Comparison of ENCODE assay signal across 10 cellular contexts in genomic region chr20:6636209-6637159, GRCh38.
DNase-seq lines count a peak whose midpoint lies in the region; ATAC-seq and TF ChIP-seq lines count a peak whose summit lies in the region.
"Had no signal": no experiment of that assay in that cellular context is flagged by ENCODE, and none has a peak within 500 bp of the region (broad histone marks: within the 10 kb centered on the region; RNA-seq: fewer than 3 reads in every experiment).

No MANE protein-coding gene starts in this region.

- H3K4me3 Mint-ChIP-seq in Caco-2 (ENCODE audit: unreplicated experiment): no peak overlapping the region
- H3K4me3 Mint-ChIP-seq: IgD-negative memory B cell, memory B cell had no signal

- no peaks in the 10 kb centered on the region for H3K36me3 ChIP-seq in Caco-2 (ENCODE audit: control insufficient read depth, insufficient read depth, low read length)
- no peaks in the 10 kb centered on the region for H3K36me3 ChIP-seq in Peyer's patch

- no TSS peak for BruUV-seq in Caco-2 (replicated peaks; lab: Mats Ljungman, UMichigan)

- H3K4me3 ChIP-seq in Caco-2 (ENCODE audit: low read depth, low read length): no peak overlapping the region
- no peak overlapping the region for H3K4me3 ChIP-seq in Peyer's patch

- CTCF ChIA-PET in Caco-2 (lab: Charles Lee): interaction anchor here (0.6 to 1.7 kb wide), 11 partner anchors 10 to 508 kb away, joined by 3 to 9 read pairs (median 3); no protein-coding TSS in a partner anchor

- peak; percentile 48 for ATAC-seq in HG03354 (IDR thresholded peaks at IDR 0.05; ENCODE audit: poor library complexity, severe bottlenecking, unreplicated experiment)
- peak; percentile 47 for ATAC-seq in omental fat pad (ENCODE audit: low FRiP score)
- ATAC-seq in GM18870 (IDR thresholded peaks at IDR 0.05; ENCODE audit: unreplicated experiment): no peak
- no peak for ATAC-seq in GM21576 (IDR thresholded peaks at IDR 0.05; ENCODE audit: unreplicated experiment)

- intact Hi-C loops in Caco-2 (cut with micrococcal nuclease; ENCODE audit: unreplicated experiment): loop anchor here (1.0 to 2.0 kb wide), 7 partner anchors 54 to 458 kb away; partner anchors contain the start of gene BMP2

- no peaks in the 10 kb centered on the region for H3K27me3 ChIP-seq in Caco-2 (replicated peaks; ENCODE audit: control insufficient read depth, insufficient read depth, low read length)
- no peaks in the 10 kb centered on the region for H3K27me3 ChIP-seq in Peyer's patch

- H3K4me1 Mint-ChIP-seq in Caco-2 (ENCODE audit: low read depth, unreplicated experiment): peaks cover 23% of the 10 kb centered on the region
- H3K4me1 Mint-ChIP-seq: IgD-negative memory B cell, memory B cell had no signal

- H3K27ac Mint-ChIP-seq in Caco-2 (ENCODE audit: unreplicated experiment): peak overlapping the region; percentile 79
- H3K27ac Mint-ChIP-seq: IgD-negative memory B cell, memory B cell had no signal

- H3K27me3 Mint-ChIP-seq in Caco-2 (ENCODE audit: insufficient read depth, unreplicated experiment): no peaks in the 10 kb centered on the region
- H3K27me3 Mint-ChIP-seq: IgD-negative memory B cell had no signal

- TF ChIP-seq CTCF in Caco-2 (IDR thresholded peaks at IDR 0.05; ENCODE audit: insufficient read depth in 1 of 2, low read depth in 1 of 2, low read length in 1 of 2, severe bottlenecking in 1 of 2, unreplicated experiment in 1 of 2): peak; percentile 67 to 85
- peak in 5 of 6 experiments; percentile 35 to 86 (median 79) for TF ChIP-seq CTCF in Peyer's patch (IDR thresholded peaks at IDR 0.05)
- no peak for TF ChIP-seq CTCF in omental fat pad (IDR thresholded peaks at IDR 0.05)

- 0 out of 2 replicates have a peak, but pooled peaks cover 5% of the 10 kb centered on the region for H3K9me3 ChIP-seq in Caco-2
- no peaks in the 10 kb centered on the region for H3K9me3 ChIP-seq in Peyer's patch

- H3K4me1 ChIP-seq in Caco-2 (peaks cover 19% of the 10 kb centered on the region), Peyer's patch (peaks cover 0 to 6% (median 0%) of the 10 kb centered on the region in 4 donors)

- TF ChIP-seq POLR2A in Peyer's patch (IDR thresholded peaks at IDR 0.05): no peak

- peak; percentile 67 to 73 for DNase-seq in Caco-2
- DNase-seq in Peyer's patch: peak in 1 of 3 donors; percentile 51
- peak; percentile 63 for DNase-seq in fibroblast of gingiva (ENCODE audit: low read depth)
- DNase-seq in omental fat pad (ENCODE audit: low spot score): no peak
- no peak for DNase-seq in stimulated activated CD4-positive, alpha-beta T cell treated with anti-CD3 and anti-CD28 coated beads, Interleukin-1b, Interleukin-23, amount 100 ng/mL, for 48 hours

- H3K9me3 Mint-ChIP-seq in Caco-2 (ENCODE audit: unreplicated experiment): peaks cover 8% of the 10 kb centered on the region

- H3K27ac ChIP-seq in Peyer's patch: no peak overlapping the region

- POLR2A ChIA-PET in Caco-2 (lab: Charles Lee): no interaction called here

- H3K36me3 Mint-ChIP-seq in Caco-2 (ENCODE audit: insufficient read depth, unreplicated experiment): no peaks in the 10 kb centered on the region
- H3K36me3 Mint-ChIP-seq: memory B cell had no signal

Comparison
In these comparisons a context has a peak if more than half of its experiments do, and no peak if none do; other contexts are left out.
1. DNase-seq: peak in Caco-2 (2 of 2) and fibroblast of gingiva (single experiment); none in omental fat pad (single experiment) and stimulated activated CD4-positive, alpha-beta T cell treated with anti-CD3 and anti-CD28 coated beads, Interleukin-1b, Interleukin-23, amount 100 ng/mL, for 48 hours (single experiment).
2. CTCF ChIP-seq: peak in Caco-2 (2 of 2) and Peyer's patch (5 of 6); none in omental fat pad (0 of 3).
3. ATAC-seq: peak in HG03354 (single experiment) and omental fat pad (single experiment); none in GM18870 (single experiment) and GM21576 (single experiment).